In genomic region chr9:89422151-89422918, GRCh38 we compare ENCODE assay signal across 1 cellular context.
TF ChIP-seq lines count a peak whose summit lies in the region.

No MANE protein-coding gene starts in this region.

TF ChIP-seq in H1, 55 proteins besides CTCF, POLR2A, EP300 and RAD21 (continued from another document):
- TF ChIP-seq CHD7 (IDR thresholded peaks at IDR 0.05; ENCODE audit: insufficient replicate concordance, low read length): no peak
- TF ChIP-seq CEBPB (IDR thresholded peaks at IDR 0.05; ENCODE audit: low read depth, low read length): no peak
- no peak for TF ChIP-seq GABPA (IDR thresholded peaks at IDR 0.05; ENCODE audit: borderline replicate concordance, insufficient read depth, low read length)
- TF ChIP-seq SRF (IDR thresholded peaks at IDR 0.05; ENCODE audit: low read depth, low read length): no peak
- no peak for TF ChIP-seq NRF1 (IDR thresholded peaks at IDR 0.05; ENCODE audit: low read depth, low read length)
- no peak for TF ChIP-seq HDAC6 (IDR thresholded peaks at IDR 0.05; ENCODE audit: low read depth, low read length)
- no peak for TF ChIP-seq CHD1 (IDR thresholded peaks at IDR 0.05; ENCODE audit: low read depth, low read length)
